Comparison of ENCODE assay signal across 8 cellular contexts in genomic region chr16:13904822-13905221, GRCh38. TPM values are rescaled to one million over a fixed set of nuclear protein-coding genes. Genes with fewer than 3 reads are reported as not detected.
DNase-seq lines count a peak whose midpoint lies in the region; ATAC-seq, FAIRE-seq and TF ChIP-seq lines count a peak whose summit lies in the region.
"Not testable (repeated sequence)": the region's sequence is repeated elsewhere in the genome, so short reads cannot be mapped to it uniquely, and the experiment has no call there.

No MANE protein-coding gene starts in this region.

- H3K4me3 ChIP-seq in GM12864 (ENCODE audit: low read depth, low read length); epithelial cell of esophagus (ENCODE audit: low read length); kidney (ENCODE audit: low read length in 2 of 2); retinal pigment epithelial cell (ENCODE audit: low read length): not testable (repeated sequence)

- not testable (repeated sequence) for H3K9ac ChIP-seq in kidney (ENCODE audit: low read length in 2 of 2)

- in situ Hi-C loops in ACHN (cut with HindIII; ENCODE audit: low pct_ligation_motif_present, low pct_unique_long_range_greater_than_20kb, low sequenced_read_pairs), result not testable (repeated sequence)

- not testable (repeated sequence) for H3K27ac Mint-ChIP-seq in activated T-cell treated with anti-CD3 and anti-CD28 coated beads, Interleukin-2, amount 50 U/mL, for 72 hours

- not testable (repeated sequence) for H3K9me3 ChIP-seq in kidney (ENCODE audit: control insufficient read depth in 1 of 2, low read length in 2 of 2)

- H3K27ac ChIP-seq in RWPE1; kidney (ENCODE audit: low read depth in 2 of 2, low read length in 2 of 2): not testable (repeated sequence)

- not testable (repeated sequence) for FAIRE-seq in kidney (lab: Jason Lieb, UNC)

- POLR2A ChIA-PET in RWPE1 (lab: Yijun Ruan, JAX; ENCODE audit: low non-redundant PET), result not testable (repeated sequence)

- DNase-seq in ACHN (peak; percentile 67), M059J (ENCODE audit: low read depth) (peak; percentile 34), epithelial cell of esophagus (ENCODE audit: low read depth) (peak; percentile 21)
- DNase-seq in GM12864 (ENCODE audit: low read depth); RWPE1 (ENCODE audit: low spot score); kidney; retinal pigment epithelial cell (ENCODE audit: low read depth): not testable (repeated sequence)
- DNase-seq in activated T-cell treated with anti-CD3 and anti-CD28 coated beads, Interleukin-2, amount 50 U/mL, for 72 hours, result peak; percentile 27 to 52

- CTCF ChIA-PET in RWPE1 (lab: Yijun Ruan, JAX), result interaction anchor here (0.7 kb wide), 1 partner anchor 1810 kb away, joined by 4 read pairs; no protein-coding TSS in a partner anchor

- peaks cover 33% of the 10 kb centered on the region for H3K27me3 Mint-ChIP-seq in activated T-cell treated with anti-CD3 and anti-CD28 coated beads, Interleukin-2, amount 50 U/mL, for 72 hours (ENCODE audit: low read depth)

- not testable (repeated sequence) for H3K9me3 Mint-ChIP-seq in activated T-cell treated with anti-CD3 and anti-CD28 coated beads, Interleukin-2, amount 50 U/mL, for 72 hours

- TF ChIP-seq CTCF in GM12864 (IDR thresholded peaks at IDR 0.05; ENCODE audit: low read depth, low read length, missing control alignments) (peak; percentile 61), RWPE1 (conservative IDR thresholded peaks at IDR 0.05; ENCODE audit: low read depth) (0 out of 2 replicates have a peak, but pooled peaks have one; percentile 12), epithelial cell of esophagus (IDR thresholded peaks at IDR 0.05; ENCODE audit: insufficient read depth, low read depth, low read length, missing control alignments) (peak; percentile 47), kidney (IDR thresholded peaks at IDR 0.05; ENCODE audit: borderline replicate concordance, extremely low read depth, insufficient read depth) (peak; percentile 32), retinal pigment epithelial cell (conservative IDR thresholded peaks at IDR 0.05; ENCODE audit: low read depth, low read length) (peak; percentile 42)

- intact Hi-C loops in kidney (cut with DNase I), result not testable (repeated sequence)

- ATAC-seq in activated T-cell treated with anti-CD3 and anti-CD28 coated beads, Interleukin-2, amount 50 U/mL, for 72 hours (replicated peaks in 1 of 2), result not testable (repeated sequence)

- not testable (repeated sequence) for H3K4me1 ChIP-seq in kidney (ENCODE audit: control insufficient read depth in 1 of 2, insufficient read depth in 1 of 2, low read depth in 1 of 2, low read length in 2 of 2)

- H3K4me1 Mint-ChIP-seq in activated T-cell treated with anti-CD3 and anti-CD28 coated beads, Interleukin-2, amount 50 U/mL, for 72 hours (ENCODE audit: low read depth), result not testable (repeated sequence)

- not testable (repeated sequence) for H3K36me3 ChIP-seq in kidney (ENCODE audit: control insufficient read depth in 1 of 2, insufficient read depth in 2 of 2, low read length in 2 of 2)

- not testable (repeated sequence) for H3K36me3 Mint-ChIP-seq in activated T-cell treated with anti-CD3 and anti-CD28 coated beads, Interleukin-2, amount 50 U/mL, for 72 hours (ENCODE audit: insufficient read depth in 2 of 2)

- H3K4me3 Mint-ChIP-seq in activated T-cell treated with anti-CD3 and anti-CD28 coated beads, Interleukin-2, amount 50 U/mL, for 72 hours, result not testable (repeated sequence)

RNA-seq across cellular contexts. Expression of gene ERCC4, which starts 15.1 kb away (rescaled TPM):
- 9.7 and 11.9 TPM in 2 replicates for total RNA-seq in M059J (2014; rRNA removed; shearing (Covaris generic))
- total RNA-seq in activated T-cell treated with anti-CD3 and anti-CD28 coated beads, Interleukin-2, amount 50 U/mL, for 72 hours, result 10 to 100 TPM; 15.4 to 17.4 TPM
- 10.5 TPM for total RNA-seq in kidney
- 2.0 TPM for polyA plus RNA-seq in kidney (ENCODE audit: insufficient read depth, low read depth, low replicate concordance)
